1 cellular context compared by ENCODE assay signal in the genomic region with DNA sequence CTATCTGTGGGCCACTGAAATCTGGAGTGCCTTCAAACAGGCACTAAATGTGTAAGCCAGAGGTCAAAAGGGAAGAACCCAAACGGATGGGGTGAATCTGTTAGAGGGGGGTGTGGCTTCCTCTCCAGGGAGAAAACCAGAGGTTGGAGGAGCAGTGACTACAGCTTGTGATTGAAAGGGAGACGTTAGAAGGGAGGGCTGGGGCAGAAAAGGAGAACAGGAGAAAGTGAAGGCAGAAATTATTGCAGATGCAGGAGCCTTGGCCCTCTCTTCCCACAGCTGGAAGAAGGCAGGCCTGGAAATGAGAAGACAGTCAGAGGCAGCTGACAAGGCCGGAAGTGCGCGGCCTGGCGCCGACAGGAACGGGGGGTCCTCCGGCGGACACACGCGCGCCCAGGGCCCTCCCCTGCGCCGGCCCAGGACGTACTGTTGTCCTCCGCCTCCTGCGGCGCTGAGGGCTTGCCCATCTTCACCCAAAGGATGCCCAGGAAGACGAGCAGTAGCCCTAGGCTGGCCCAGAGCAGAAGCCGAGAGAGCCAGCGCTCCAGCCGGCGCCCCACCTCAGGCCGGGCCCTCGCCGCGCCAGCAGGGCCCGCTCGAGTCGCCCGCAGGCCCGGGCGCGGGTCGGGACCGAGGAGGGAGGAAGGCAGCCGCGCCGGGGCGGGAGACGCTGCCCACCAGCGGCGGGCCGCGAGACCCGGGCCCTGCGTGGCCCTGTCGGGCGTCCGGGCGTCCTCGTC.
TF ChIP-seq lines count a peak whose summit lies in the region.

No MANE protein-coding gene starts in this region.

TF ChIP-seq in HepG2, 621 proteins besides CTCF, POLR2A, EP300 and RAD21 (continued from another document and continues in another):
- TF ChIP-seq, protein P1, sequence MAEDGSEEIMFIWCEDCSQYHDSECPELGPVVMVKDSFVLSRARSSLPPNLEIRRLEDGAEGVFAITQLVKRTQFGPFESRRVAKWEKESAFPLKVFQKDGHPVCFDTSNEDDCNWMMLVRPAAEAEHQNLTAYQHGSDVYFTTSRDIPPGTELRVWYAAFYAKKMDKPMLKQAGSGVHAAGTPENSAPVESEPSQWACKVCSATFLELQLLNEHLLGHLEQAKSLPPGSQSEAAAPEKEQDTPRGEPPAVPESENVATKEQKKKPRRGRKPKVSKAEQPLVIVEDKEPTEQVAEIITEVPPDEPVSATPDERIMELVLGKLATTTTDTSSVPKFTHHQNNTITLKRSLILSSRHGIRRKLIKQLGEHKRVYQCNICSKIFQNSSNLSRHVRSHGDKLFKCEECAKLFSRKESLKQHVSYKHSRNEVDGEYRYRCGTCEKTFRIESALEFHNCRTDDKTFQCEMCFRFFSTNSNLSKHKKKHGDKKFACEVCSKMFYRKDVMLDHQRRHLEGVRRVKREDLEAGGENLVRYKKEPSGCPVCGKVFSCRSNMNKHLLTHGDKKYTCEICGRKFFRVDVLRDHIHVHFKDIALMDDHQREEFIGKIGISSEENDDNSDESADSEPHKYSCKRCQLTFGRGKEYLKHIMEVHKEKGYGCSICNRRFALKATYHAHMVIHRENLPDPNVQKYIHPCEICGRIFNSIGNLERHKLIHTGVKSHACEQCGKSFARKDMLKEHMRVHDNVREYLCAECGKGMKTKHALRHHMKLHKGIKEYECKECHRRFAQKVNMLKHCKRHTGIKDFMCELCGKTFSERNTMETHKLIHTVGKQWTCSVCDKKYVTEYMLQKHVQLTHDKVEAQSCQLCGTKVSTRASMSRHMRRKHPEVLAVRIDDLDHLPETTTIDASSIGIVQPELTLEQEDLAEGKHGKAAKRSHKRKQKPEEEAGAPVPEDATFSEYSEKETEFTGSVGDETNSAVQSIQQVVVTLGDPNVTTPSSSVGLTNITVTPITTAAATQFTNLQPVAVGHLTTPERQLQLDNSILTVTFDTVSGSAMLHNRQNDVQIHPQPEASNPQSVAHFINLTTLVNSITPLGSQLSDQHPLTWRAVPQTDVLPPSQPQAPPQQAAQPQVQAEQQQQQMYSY (CRISPR knock-in tag; IDR thresholded peaks at IDR 0.05): no peak
- no peak for TF ChIP-seq RBFOX2 (IDR thresholded peaks at IDR 0.05; ENCODE audit: low read depth, low read length)
- no peak for TF ChIP-seq NFYC (CRISPR knock-in tag; IDR thresholded peaks at IDR 0.05)
- TF ChIP-seq, protein P2, sequence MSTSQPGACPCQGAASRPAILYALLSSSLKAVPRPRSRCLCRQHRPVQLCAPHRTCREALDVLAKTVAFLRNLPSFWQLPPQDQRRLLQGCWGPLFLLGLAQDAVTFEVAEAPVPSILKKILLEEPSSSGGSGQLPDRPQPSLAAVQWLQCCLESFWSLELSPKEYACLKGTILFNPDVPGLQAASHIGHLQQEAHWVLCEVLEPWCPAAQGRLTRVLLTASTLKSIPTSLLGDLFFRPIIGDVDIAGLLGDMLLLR (CRISPR knock-in tag; IDR thresholded peaks at IDR 0.05): no peak
- no peak for TF ChIP-seq CBX2 (IDR thresholded peaks at IDR 0.05; ENCODE audit: low read depth, low read length)
- no peak; the same call in 1 of the 2 replicates for TF ChIP-seq CBX2 (CRISPR knock-in tag; IDR thresholded peaks at IDR 0.05; ENCODE audit: low read depth)
- 0 out of 2 replicates have a peak, but pooled peaks have one; percentile 38 for TF ChIP-seq MAF1 (CRISPR knock-in tag; IDR thresholded peaks at IDR 0.05; ENCODE audit: borderline replicate concordance)
- TF ChIP-seq, protein P3, sequence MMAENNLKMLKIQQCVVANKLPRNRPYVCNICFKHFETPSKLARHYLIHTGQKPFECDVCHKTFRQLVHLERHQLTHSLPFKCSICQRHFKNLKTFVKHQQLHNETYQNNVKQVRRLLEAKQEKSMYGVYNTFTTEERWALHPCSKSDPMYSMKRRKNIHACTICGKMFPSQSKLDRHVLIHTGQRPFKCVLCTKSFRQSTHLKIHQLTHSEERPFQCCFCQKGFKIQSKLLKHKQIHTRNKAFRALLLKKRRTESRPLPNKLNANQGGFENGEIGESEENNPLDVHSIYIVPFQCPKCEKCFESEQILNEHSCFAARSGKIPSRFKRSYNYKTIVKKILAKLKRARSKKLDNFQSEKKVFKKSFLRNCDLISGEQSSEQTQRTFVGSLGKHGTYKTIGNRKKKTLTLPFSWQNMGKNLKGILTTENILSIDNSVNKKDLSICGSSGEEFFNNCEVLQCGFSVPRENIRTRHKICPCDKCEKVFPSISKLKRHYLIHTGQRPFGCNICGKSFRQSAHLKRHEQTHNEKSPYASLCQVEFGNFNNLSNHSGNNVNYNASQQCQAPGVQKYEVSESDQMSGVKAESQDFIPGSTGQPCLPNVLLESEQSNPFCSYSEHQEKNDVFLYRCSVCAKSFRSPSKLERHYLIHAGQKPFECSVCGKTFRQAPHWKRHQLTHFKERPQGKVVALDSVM (CRISPR knock-in tag; IDR thresholded peaks at IDR 0.05): no peak
- no peak for TF ChIP-seq HNRNPLL (IDR thresholded peaks at IDR 0.05; ENCODE audit: low read depth, low read length, poor library complexity, severe bottlenecking)
- 0 out of 2 replicates have a peak, but pooled peaks have one; percentile 34 for TF ChIP-seq GATAD2A (CRISPR knock-in tag; IDR thresholded peaks at IDR 0.05)
- no peak for TF ChIP-seq EHMT2 (IDR thresholded peaks at IDR 0.05; ENCODE audit: borderline replicate concordance, low read depth, low read length)
- TF ChIP-seq, protein P4, sequence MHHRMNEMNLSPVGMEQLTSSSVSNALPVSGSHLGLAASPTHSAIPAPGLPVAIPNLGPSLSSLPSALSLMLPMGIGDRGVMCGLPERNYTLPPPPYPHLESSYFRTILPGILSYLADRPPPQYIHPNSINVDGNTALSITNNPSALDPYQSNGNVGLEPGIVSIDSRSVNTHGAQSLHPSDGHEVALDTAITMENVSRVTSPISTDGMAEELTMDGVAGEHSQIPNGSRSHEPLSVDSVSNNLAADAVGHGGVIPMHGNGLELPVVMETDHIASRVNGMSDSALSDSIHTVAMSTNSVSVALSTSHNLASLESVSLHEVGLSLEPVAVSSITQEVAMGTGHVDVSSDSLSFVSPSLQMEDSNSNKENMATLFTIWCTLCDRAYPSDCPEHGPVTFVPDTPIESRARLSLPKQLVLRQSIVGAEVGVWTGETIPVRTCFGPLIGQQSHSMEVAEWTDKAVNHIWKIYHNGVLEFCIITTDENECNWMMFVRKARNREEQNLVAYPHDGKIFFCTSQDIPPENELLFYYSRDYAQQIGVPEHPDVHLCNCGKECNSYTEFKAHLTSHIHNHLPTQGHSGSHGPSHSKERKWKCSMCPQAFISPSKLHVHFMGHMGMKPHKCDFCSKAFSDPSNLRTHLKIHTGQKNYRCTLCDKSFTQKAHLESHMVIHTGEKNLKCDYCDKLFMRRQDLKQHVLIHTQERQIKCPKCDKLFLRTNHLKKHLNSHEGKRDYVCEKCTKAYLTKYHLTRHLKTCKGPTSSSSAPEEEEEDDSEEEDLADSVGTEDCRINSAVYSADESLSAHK (CRISPR knock-in tag; IDR thresholded peaks at IDR 0.05; ENCODE audit: borderline replicate concordance): no peak
- TF ChIP-seq, protein P5, sequence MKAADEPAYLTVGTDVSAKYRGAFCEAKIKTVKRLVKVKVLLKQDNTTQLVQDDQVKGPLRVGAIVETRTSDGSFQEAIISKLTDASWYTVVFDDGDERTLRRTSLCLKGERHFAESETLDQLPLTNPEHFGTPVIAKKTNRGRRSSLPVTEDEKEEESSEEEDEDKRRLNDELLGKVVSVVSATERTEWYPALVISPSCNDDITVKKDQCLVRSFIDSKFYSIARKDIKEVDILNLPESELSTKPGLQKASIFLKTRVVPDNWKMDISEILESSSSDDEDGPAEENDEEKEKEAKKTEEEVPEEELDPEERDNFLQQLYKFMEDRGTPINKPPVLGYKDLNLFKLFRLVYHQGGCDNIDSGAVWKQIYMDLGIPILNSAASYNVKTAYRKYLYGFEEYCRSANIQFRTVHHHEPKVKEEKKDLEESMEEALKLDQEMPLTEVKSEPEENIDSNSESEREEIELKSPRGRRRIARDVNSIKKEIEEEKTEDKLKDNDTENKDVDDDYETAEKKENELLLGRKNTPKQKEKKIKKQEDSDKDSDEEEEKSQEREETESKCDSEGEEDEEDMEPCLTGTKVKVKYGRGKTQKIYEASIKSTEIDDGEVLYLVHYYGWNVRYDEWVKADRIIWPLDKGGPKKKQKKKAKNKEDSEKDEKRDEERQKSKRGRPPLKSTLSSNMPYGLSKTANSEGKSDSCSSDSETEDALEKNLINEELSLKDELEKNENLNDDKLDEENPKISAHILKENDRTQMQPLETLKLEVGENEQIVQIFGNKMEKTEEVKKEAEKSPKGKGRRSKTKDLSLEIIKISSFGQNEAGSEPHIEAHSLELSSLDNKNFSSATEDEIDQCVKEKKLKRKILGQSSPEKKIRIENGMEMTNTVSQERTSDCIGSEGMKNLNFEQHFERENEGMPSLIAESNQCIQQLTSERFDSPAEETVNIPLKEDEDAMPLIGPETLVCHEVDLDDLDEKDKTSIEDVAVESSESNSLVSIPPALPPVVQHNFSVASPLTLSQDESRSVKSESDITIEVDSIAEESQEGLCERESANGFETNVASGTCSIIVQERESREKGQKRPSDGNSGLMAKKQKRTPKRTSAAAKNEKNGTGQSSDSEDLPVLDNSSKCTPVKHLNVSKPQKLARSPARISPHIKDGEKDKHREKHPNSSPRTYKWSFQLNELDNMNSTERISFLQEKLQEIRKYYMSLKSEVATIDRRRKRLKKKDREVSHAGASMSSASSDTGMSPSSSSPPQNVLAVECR (CRISPR knock-in tag; IDR thresholded peaks at IDR 0.05; ENCODE audit: borderline replicate concordance): peak; percentile 66
- TF ChIP-seq JARID2 (CRISPR knock-in tag; IDR thresholded peaks at IDR 0.05; ENCODE audit: insufficient replicate concordance): no peak
- no peak; the same call in 1 of the 2 replicates for TF ChIP-seq STAG1 (CRISPR knock-in tag; IDR thresholded peaks at IDR 0.05)
- no peak for TF ChIP-seq KLF12 (CRISPR knock-in tag; IDR thresholded peaks at IDR 0.05; ENCODE audit: borderline replicate concordance)
- no peak for TF ChIP-seq PRPF4 (IDR thresholded peaks at IDR 0.05; ENCODE audit: low read depth, low read length, poor library complexity, severe bottlenecking)
- peak; percentile 70; the same call in 1 of the 2 replicates for TF ChIP-seq ZNF572 (CRISPR knock-in tag; IDR thresholded peaks at IDR 0.05)
- peak; percentile 74; the same call in 1 of the 2 replicates for TF ChIP-seq ZBTB7B (CRISPR knock-in tag; IDR thresholded peaks at IDR 0.05)
- no peak for TF ChIP-seq ZKSCAN1 (IDR thresholded peaks at IDR 0.05; ENCODE audit: low read length)
- no peak for TF ChIP-seq ZBTB20 (CRISPR knock-in tag; IDR thresholded peaks at IDR 0.05; ENCODE audit: borderline replicate concordance, low read depth)
- TF ChIP-seq, protein P6, sequence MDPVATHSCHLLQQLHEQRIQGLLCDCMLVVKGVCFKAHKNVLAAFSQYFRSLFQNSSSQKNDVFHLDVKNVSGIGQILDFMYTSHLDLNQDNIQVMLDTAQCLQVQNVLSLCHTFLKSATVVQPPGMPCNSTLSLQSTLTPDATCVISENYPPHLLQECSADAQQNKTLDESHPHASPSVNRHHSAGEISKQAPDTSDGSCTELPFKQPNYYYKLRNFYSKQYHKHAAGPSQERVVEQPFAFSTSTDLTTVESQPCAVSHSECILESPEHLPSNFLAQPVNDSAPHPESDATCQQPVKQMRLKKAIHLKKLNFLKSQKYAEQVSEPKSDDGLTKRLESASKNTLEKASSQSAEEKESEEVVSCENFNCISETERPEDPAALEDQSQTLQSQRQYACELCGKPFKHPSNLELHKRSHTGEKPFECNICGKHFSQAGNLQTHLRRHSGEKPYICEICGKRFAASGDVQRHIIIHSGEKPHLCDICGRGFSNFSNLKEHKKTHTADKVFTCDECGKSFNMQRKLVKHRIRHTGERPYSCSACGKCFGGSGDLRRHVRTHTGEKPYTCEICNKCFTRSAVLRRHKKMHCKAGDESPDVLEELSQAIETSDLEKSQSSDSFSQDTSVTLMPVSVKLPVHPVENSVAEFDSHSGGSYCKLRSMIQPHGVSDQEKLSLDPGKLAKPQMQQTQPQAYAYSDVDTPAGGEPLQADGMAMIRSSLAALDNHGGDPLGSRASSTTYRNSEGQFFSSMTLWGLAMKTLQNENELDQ (CRISPR knock-in tag; IDR thresholded peaks at IDR 0.05; ENCODE audit: borderline replicate concordance): no peak
- TF ChIP-seq, protein P7, sequence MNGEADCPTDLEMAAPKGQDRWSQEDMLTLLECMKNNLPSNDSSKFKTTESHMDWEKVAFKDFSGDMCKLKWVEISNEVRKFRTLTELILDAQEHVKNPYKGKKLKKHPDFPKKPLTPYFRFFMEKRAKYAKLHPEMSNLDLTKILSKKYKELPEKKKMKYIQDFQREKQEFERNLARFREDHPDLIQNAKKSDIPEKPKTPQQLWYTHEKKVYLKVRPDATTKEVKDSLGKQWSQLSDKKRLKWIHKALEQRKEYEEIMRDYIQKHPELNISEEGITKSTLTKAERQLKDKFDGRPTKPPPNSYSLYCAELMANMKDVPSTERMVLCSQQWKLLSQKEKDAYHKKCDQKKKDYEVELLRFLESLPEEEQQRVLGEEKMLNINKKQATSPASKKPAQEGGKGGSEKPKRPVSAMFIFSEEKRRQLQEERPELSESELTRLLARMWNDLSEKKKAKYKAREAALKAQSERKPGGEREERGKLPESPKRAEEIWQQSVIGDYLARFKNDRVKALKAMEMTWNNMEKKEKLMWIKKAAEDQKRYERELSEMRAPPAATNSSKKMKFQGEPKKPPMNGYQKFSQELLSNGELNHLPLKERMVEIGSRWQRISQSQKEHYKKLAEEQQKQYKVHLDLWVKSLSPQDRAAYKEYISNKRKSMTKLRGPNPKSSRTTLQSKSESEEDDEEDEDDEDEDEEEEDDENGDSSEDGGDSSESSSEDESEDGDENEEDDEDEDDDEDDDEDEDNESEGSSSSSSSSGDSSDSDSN (CRISPR knock-in tag; IDR thresholded peaks at IDR 0.05): peak; percentile 84
- no peak for TF ChIP-seq ZFP62 (CRISPR knock-in tag; IDR thresholded peaks at IDR 0.05)
- TF ChIP-seq RARA (CRISPR knock-in tag; IDR thresholded peaks at IDR 0.05): peak; percentile 44
- no peak for TF ChIP-seq ZNF24 (IDR thresholded peaks at IDR 0.05)
- TF ChIP-seq, protein P8, sequence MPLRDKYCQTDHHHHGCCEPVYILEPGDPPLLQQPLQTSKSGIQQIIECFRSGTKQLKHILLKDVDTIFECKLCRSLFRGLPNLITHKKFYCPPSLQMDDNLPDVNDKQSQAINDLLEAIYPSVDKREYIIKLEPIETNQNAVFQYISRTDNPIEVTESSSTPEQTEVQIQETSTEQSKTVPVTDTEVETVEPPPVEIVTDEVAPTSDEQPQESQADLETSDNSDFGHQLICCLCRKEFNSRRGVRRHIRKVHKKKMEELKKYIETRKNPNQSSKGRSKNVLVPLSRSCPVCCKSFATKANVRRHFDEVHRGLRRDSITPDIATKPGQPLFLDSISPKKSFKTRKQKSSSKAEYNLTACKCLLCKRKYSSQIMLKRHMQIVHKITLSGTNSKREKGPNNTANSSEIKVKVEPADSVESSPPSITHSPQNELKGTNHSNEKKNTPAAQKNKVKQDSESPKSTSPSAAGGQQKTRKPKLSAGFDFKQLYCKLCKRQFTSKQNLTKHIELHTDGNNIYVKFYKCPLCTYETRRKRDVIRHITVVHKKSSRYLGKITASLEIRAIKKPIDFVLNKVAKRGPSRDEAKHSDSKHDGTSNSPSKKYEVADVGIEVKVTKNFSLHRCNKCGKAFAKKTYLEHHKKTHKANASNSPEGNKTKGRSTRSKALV (CRISPR knock-in tag; IDR thresholded peaks at IDR 0.05): peak; percentile 57; the same call in 1 of the 2 replicates
- TF ChIP-seq ARHGAP35 (CRISPR knock-in tag; IDR thresholded peaks at IDR 0.05; ENCODE audit: borderline replicate concordance): 0 out of 2 replicates have a peak, but pooled peaks have one; percentile 21
- TF ChIP-seq, protein P9, sequence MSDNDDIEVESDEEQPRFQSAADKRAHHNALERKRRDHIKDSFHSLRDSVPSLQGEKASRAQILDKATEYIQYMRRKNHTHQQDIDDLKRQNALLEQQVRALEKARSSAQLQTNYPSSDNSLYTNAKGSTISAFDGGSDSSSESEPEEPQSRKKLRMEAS (IDR thresholded peaks at IDR 0.05): peak; percentile 70
